ENCODE assay signal across 1 cellular context in the genomic region with DNA sequence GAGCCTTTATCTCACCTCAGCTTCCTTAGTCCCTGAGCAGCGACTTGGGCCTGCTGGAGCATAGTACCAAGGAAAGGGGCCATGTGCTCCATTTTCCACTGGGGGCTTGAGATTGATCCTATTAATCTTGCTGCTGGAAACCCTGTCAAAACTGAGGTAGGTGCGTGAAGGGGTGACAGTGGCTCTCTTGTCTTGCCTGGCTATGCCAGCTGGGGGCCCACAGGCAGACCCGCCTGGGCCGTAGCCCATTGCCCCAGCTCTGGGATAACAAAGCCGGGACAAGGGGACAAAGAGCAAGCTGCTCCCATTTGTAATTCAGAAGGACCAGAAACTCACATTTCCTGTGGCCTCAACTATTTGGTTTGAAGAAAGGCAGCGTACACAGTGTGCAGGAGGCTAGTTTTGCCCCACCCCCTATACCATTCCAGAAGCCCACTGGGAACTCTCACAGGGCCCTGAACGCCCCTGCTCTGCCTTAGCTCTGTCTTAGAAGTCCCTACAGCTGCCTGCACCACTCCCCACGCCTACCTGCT.
TF ChIP-seq lines count a peak whose summit lies in the region.

No MANE protein-coding gene starts in this region.

TF ChIP-seq in GM12878, 131 proteins besides CTCF, POLR2A, EP300 and RAD21:
- TF ChIP-seq, protein P1, sequence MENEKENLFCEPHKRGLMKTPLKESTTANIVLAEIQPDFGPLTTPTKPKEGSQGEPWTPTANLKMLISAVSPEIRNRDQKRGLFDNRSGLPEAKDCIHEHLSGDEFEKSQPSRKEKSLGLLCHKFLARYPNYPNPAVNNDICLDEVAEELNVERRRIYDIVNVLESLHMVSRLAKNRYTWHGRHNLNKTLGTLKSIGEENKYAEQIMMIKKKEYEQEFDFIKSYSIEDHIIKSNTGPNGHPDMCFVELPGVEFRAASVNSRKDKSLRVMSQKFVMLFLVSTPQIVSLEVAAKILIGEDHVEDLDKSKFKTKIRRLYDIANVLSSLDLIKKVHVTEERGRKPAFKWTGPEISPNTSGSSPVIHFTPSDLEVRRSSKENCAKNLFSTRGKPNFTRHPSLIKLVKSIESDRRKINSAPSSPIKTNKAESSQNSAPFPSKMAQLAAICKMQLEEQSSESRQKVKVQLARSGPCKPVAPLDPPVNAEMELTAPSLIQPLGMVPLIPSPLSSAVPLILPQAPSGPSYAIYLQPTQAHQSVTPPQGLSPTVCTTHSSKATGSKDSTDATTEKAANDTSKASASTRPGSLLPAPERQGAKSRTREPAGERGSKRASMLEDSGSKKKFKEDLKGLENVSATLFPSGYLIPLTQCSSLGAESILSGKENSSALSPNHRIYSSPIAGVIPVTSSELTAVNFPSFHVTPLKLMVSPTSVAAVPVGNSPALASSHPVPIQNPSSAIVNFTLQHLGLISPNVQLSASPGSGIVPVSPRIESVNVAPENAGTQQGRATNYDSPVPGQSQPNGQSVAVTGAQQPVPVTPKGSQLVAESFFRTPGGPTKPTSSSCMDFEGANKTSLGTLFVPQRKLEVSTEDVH (IDR thresholded peaks at IDR 0.05; ENCODE audit: low read depth, partially characterized antibody), result peak; percentile 8
- TF ChIP-seq, protein P2, sequence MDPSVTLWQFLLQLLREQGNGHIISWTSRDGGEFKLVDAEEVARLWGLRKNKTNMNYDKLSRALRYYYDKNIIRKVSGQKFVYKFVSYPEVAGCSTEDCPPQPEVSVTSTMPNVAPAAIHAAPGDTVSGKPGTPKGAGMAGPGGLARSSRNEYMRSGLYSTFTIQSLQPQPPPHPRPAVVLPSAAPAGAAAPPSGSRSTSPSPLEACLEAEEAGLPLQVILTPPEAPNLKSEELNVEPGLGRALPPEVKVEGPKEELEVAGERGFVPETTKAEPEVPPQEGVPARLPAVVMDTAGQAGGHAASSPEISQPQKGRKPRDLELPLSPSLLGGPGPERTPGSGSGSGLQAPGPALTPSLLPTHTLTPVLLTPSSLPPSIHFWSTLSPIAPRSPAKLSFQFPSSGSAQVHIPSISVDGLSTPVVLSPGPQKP (IDR thresholded peaks at IDR 0.05; ENCODE audit: low read depth, low read length), result no peak
- no peak for TF ChIP-seq LARP7 (IDR thresholded peaks at IDR 0.05)
TF ChIP-seq in GM12878: peak in this region for 1.
